In genomic region chr2:25856377-25856776, GRCh38 we compare ENCODE assay signal across 15 cellular contexts. TPM values are rescaled to one million over a fixed set of nuclear protein-coding genes. Genes with fewer than 3 reads are reported as not detected.
DNase-seq lines count a peak whose midpoint lies in the region; ATAC-seq, FAIRE-seq and TF ChIP-seq lines count a peak whose summit lies in the region.
"Had no signal": no experiment of that assay in that cellular context is flagged by ENCODE, and none has a peak within 500 bp of the region (broad histone marks: within the 10 kb centered on the region; RNA-seq: fewer than 3 reads in every experiment).

No MANE protein-coding gene starts in this region.

- peaks cover 4% of the 10 kb centered on the region; the same call in 1 of the 2 replicates for H3K36me3 ChIP-seq in DOHH2 (ENCODE audit: control insufficient read depth, low read length)
- no peaks in the 10 kb centered on the region for H3K36me3 ChIP-seq in H7 (replicated peaks; ENCODE audit: control insufficient read depth, insufficient read depth, low read length)
- peaks cover 6% of the 10 kb centered on the region; the same call in 1 of the 3 replicates for H3K36me3 ChIP-seq in K562 (ENCODE audit: control insufficient read depth, insufficient read depth, low read length)
- H3K36me3 ChIP-seq in mesendoderm (ENCODE audit: control insufficient read depth, insufficient read depth, low read length) = no peaks in the 10 kb centered on the region
- H3K36me3 ChIP-seq in GM23248 (ENCODE audit: low read depth) = no peaks in the 10 kb centered on the region
- peaks cover 0 to 4% of the 10 kb centered on the region in 2 experiments for H3K36me3 ChIP-seq in trophoblast cell (ENCODE audit: control insufficient read depth in 1 of 2, insufficient read depth in 2 of 2, low read length in 2 of 2)

- no peak overlapping the region for H2BK12ac ChIP-seq in trophoblast cell (ENCODE audit: low read length)

- H3K4me3 ChIP-seq in DOHH2 (ENCODE audit: low read length) (no peak overlapping the region), H7 (ENCODE audit: insufficient read depth, low read depth, low read length) (no peak overlapping the region), K562 (no peak overlapping the region), mesendoderm (ENCODE audit: low read length) (no peak overlapping the region), GM23248 (no peak overlapping the region), trophoblast cell (ENCODE audit: low read depth, low read length) (no peak overlapping the region)

- no peak for ATAC-seq in K562

- H4K20me1 ChIP-seq in DOHH2 (ENCODE audit: control insufficient read depth, insufficient read depth, low read depth, low read length) (peaks cover 26% of the 10 kb centered on the region), K562 (replicated peaks; ENCODE audit: control insufficient read depth, insufficient read depth, low read length) (no peaks in the 10 kb centered on the region), GM23248 (ENCODE audit: insufficient read depth) (peaks cover 6% of the 10 kb centered on the region; the same call in 1 of the 2 replicates)

- no peaks in the 10 kb centered on the region for H3K27me3 ChIP-seq in DOHH2 (ENCODE audit: control insufficient read depth, low read length)
- H3K27me3 ChIP-seq in H7 (ENCODE audit: control insufficient read depth, insufficient read depth, low read length) = no peaks in the 10 kb centered on the region
- H3K27me3 ChIP-seq in K562 (ENCODE audit: control insufficient read depth in 2 of 2, insufficient read depth in 2 of 2, low read length in 2 of 2) = no peaks in the 10 kb centered on the region
- H3K27me3 ChIP-seq in mesendoderm (ENCODE audit: insufficient read depth, low read length, poor library complexity) = no peaks in the 10 kb centered on the region
- no peaks in the 10 kb centered on the region for H3K27me3 ChIP-seq in GM23248 (replicated peaks; ENCODE audit: insufficient read depth)
- H3K27me3 ChIP-seq in trophoblast cell (ENCODE audit: insufficient read depth, low read length) = no peaks in the 10 kb centered on the region

- no peak overlapping the region for H3K18ac ChIP-seq in mesendoderm (ENCODE audit: low read length)
- H3K18ac ChIP-seq in trophoblast cell (ENCODE audit: low read length) = no peak overlapping the region

- H3K9ac ChIP-seq in K562 (ENCODE audit: insufficient read depth in 1 of 2, low read depth in 2 of 2, low read length in 2 of 2) (peak overlapping the region in 1 of 2 experiments; percentile 62; a peak in 1 of 4 replicates), mesendoderm (ENCODE audit: low read length) (no peak overlapping the region), GM23248 (no peak overlapping the region), trophoblast cell (ENCODE audit: low read length) (no peak overlapping the region)

- TF ChIP-seq CTCF in DOHH2 (IDR thresholded peaks at IDR 0.05; ENCODE audit: low read depth, low read length, poor library complexity, severe bottlenecking) = peak; percentile 37
- TF ChIP-seq CTCF in K562 (IDR thresholded peaks at IDR 0.05 in 2 of 3, conservative IDR thresholded peaks at IDR 0.05 in 1 of 3; ENCODE audit: insufficient read depth in 2 of 3, low read depth in 1 of 3, low read length in 3 of 3) = peak in 2 of 3 experiments; percentile 18 to 38; a peak in 2 of 6 replicates

- H4K91ac ChIP-seq in trophoblast cell (ENCODE audit: low read depth, low read length) = no peak overlapping the region

- intact Hi-C loops in K562 (cut with micrococcal nuclease) = no loop called here

- H3K14ac ChIP-seq in trophoblast cell (ENCODE audit: low read length) = no peak overlapping the region

- H3K4ac ChIP-seq in mesendoderm (ENCODE audit: low read depth, low read length) (no peak overlapping the region), trophoblast cell (ENCODE audit: low read depth, low read length) (no peak overlapping the region)

- H2BK15ac ChIP-seq in mesendoderm (replicated peaks; ENCODE audit: low read depth) = no peak overlapping the region

- no peaks in the 10 kb centered on the region for H3K9me3 ChIP-seq in DOHH2 (ENCODE audit: control insufficient read depth, insufficient read depth, low read length)
- H3K9me3 ChIP-seq in K562 (replicated peaks; ENCODE audit: control insufficient read depth, insufficient read depth, low read depth, low read length) = no peaks in the 10 kb centered on the region
- no peaks in the 10 kb centered on the region for H3K9me3 ChIP-seq in GM23248 (ENCODE audit: low read depth)
- no peaks in the 10 kb centered on the region for H3K9me3 ChIP-seq in trophoblast cell (ENCODE audit: insufficient read depth, low read depth, low read length)

- FAIRE-seq in K562 (lab: Jason Lieb, UNC) = no peak

- H3F3A ChIP-seq in DOHH2 (ENCODE audit: control insufficient read depth, insufficient read depth) (peaks cover 23% of the 10 kb centered on the region), GM23248 (ENCODE audit: insufficient read depth) (peaks cover 21% of the 10 kb centered on the region)

- POLR2A ChIA-PET in K562 (lab: Yijun Ruan, JAX) = interaction anchor here (2.5 kb wide), 2 partner anchors 16 to 18 kb away, joined by 5 to 10 read pairs; no protein-coding TSS in a partner anchor

- in situ Hi-C loops in K562 (cut with MboI) = no loop called here
- in situ Hi-C loops in GM23248 (cut with MboI) = no loop called here

- H4K5ac ChIP-seq in mesendoderm (ENCODE audit: low read length) = no peak overlapping the region

- 94% methylated on average over 9 of the region's 9 CpGs for WGBS in K562 (ENCODE audit: insufficient coverage, low coverage, missing lambda C conversion rate)
- no CpG with 5 or more reads among the region's 9 CpGs for WGBS in mesendoderm (ENCODE audit: extremely low coverage, insufficient coverage, low lambda C conversion rate)
- WGBS in GM23248 (ENCODE audit: low coverage in 1 of 2, low lambda C conversion rate in 2 of 2, missing lambda C conversion rate in 2 of 2), 2 experiments = 93 to 95% methylated on average over 9 of the region's 9 CpGs
- WGBS in trophoblast cell (ENCODE audit: extremely low coverage, insufficient coverage, insufficient read length) = no CpG with 5 or more reads among the region's 9 CpGs

- TF ChIP-seq POLR2A in K562 (conservative IDR thresholded peaks at IDR 0.05) = no peak

- CTCF ChIA-PET in K562 (lab: Yijun Ruan, JAX; ENCODE audit: low intra/inter-chr PET ratio) = interaction anchor here (0.6 kb wide), 1 partner anchor 24 kb away, joined by 3 read pairs; no protein-coding TSS in a partner anchor

- no peak overlapping the region for H3K23ac ChIP-seq in mesendoderm (ENCODE audit: low read length)
- no peak overlapping the region for H3K23ac ChIP-seq in trophoblast cell (ENCODE audit: low read length)

- no peak overlapping the region for H4K12ac ChIP-seq in trophoblast cell (ENCODE audit: low read depth, low read length)

- H2AK5ac ChIP-seq in mesendoderm (ENCODE audit: low read length) (no peak overlapping the region), trophoblast cell (ENCODE audit: low read length) (no peak overlapping the region)

- H3K4me1 ChIP-seq in DOHH2 (ENCODE audit: control insufficient read depth, low read length) (peaks cover 31% of the 10 kb centered on the region), K562 (replicated peaks in 1 of 2; ENCODE audit: control insufficient read depth in 2 of 2, insufficient read depth in 2 of 2, low read length in 2 of 2) (peaks cover 17 to 22% of the 10 kb centered on the region in 2 experiments), mesendoderm (ENCODE audit: control insufficient read depth, low read depth, low read length) (no peaks in the 10 kb centered on the region), GM23248 (ENCODE audit: insufficient read depth) (peaks cover 10% of the 10 kb centered on the region), trophoblast cell (ENCODE audit: control insufficient read depth in 1 of 2, insufficient read depth in 2 of 2, low read length in 2 of 2) (no peaks in the 10 kb centered on the region)

- H3K79me1 ChIP-seq in mesendoderm (ENCODE audit: low read length) (peaks cover 14% of the 10 kb centered on the region), trophoblast cell (ENCODE audit: low read length) (no peaks in the 10 kb centered on the region)

- H3K56ac ChIP-seq in mesendoderm (ENCODE audit: low read length) = no peak overlapping the region

- H3K4me2 ChIP-seq in DOHH2 (ENCODE audit: low read length) = no peak overlapping the region
- no peak overlapping the region for H3K4me2 ChIP-seq in K562 (ENCODE audit: insufficient read depth, low read length)
- no peak overlapping the region for H3K4me2 ChIP-seq in mesendoderm (ENCODE audit: low read length)
- no peak overlapping the region for H3K4me2 ChIP-seq in GM23248 (ENCODE audit: unreplicated experiment)
- H3K4me2 ChIP-seq in trophoblast cell (ENCODE audit: low read length) = no peak overlapping the region

- no peak overlapping the region for H2AFZ ChIP-seq in K562 (ENCODE audit: low read depth, low read length)
- no peak overlapping the region for H2AFZ ChIP-seq in GM23248
- H2AFZ ChIP-seq in trophoblast cell (ENCODE audit: insufficient read depth, low read length, poor library complexity) = no peak overlapping the region

- no peaks in the 10 kb centered on the region for H3K9me1 ChIP-seq in K562 (ENCODE audit: control insufficient read depth, insufficient read depth, low read length)

- no peak overlapping the region for H2BK5ac ChIP-seq in mesendoderm (ENCODE audit: low read length)
- no peak overlapping the region for H2BK5ac ChIP-seq in trophoblast cell (ENCODE audit: low read depth, low read length, poor library complexity)

- no peak overlapping the region for H2BK120ac ChIP-seq in mesendoderm (ENCODE audit: low read depth, low read length)
- no peak overlapping the region for H2BK120ac ChIP-seq in trophoblast cell (ENCODE audit: insufficient read depth, low read length, poor library complexity)

- TF ChIP-seq EP300 in K562 (IDR thresholded peaks at IDR 0.05; ENCODE audit: low read length) = no peak

- TF ChIP-seq RAD21 in K562 (CRISPR knock-in tag; conservative IDR thresholded peaks at IDR 0.05 in 1 of 2, IDR thresholded peaks at IDR 0.05 in 1 of 2) = no peak

- no peaks in the 10 kb centered on the region for H3K9me2 ChIP-seq in DOHH2 (replicated peaks; ENCODE audit: control insufficient read depth, low read length)
- H3K9me2 ChIP-seq in GM23248 (ENCODE audit: insufficient read depth) = no peaks in the 10 kb centered on the region

- peak; percentile 44 for DNase-seq in H7
- DNase-seq in K562 (ENCODE audit: extremely low read depth in 1 of 4, low spot score in 3 of 4) = peak in 1 of 4 experiments; percentile 23
- peak; percentile 52 for DNase-seq in mesendoderm
- DNase-seq in GM23248 = no peak
- DNase-seq in trophoblast cell = no peak
- no peak for DNase-seq in NCI-H2081 (lab: John Stamatoyannopoulos, UW)
- DNase-seq: ACHN; CD4-positive, alpha-beta memory T cell; DMS79; GF-D8; NCI-H1092 treated with DMSO at 0.1 percent for 48 hours; NCI-H1694; NCI-H748 treated with DMSO at 0.1 percent for 48 hours; SIG-M5 had no signal

- H3K27ac ChIP-seq in DOHH2 (ENCODE audit: low read depth, low read length) (no peak overlapping the region), K562 (ENCODE audit: extremely low read depth, low read depth, low read length) (no peak overlapping the region), mesendoderm (ENCODE audit: low read depth, low read length) (no peak overlapping the region), GM23248 (no peak overlapping the region), trophoblast cell (ENCODE audit: low read depth, low read length) (no peak overlapping the region)

- no peak overlapping the region for H4K8ac ChIP-seq in mesendoderm (ENCODE audit: low read depth, low read length)
- H4K8ac ChIP-seq in trophoblast cell (ENCODE audit: low read depth, low read length) = no peak overlapping the region

- H3K79me2 ChIP-seq in DOHH2 (ENCODE audit: control insufficient read depth, low read length) (peaks cover 90% of the 10 kb centered on the region), K562 (ENCODE audit: control insufficient read depth, insufficient read depth, low read length) (peaks cover 89% of the 10 kb centered on the region), mesendoderm (ENCODE audit: control insufficient read depth, insufficient read depth, low read length) (peaks cover 22% of the 10 kb centered on the region), GM23248 (ENCODE audit: insufficient read depth) (peaks cover 89% of the 10 kb centered on the region), trophoblast cell (ENCODE audit: control insufficient read depth, insufficient read depth, low read length, poor library complexity) (peaks cover 4% of the 10 kb centered on the region)

- BruUV-seq in K562 (replicated peaks; lab: Mats Ljungman, UMichigan) = no TSS peak

RNA-seq across cellular contexts. Expression of gene ASXL2, which starts 21.9 kb away (rescaled TPM):
- 9.4 and 10.0 TPM in 2 replicates for total RNA-seq in H7 (2014; rRNA removed; shearing (Covaris generic))
- 17.1 and 54.2 TPM in 2 replicates for total RNA-seq in K562 (2011; cell fraction: chromatin; rRNA removed; ENCODE audit: low replicate concordance)
- 6.3 and 9.7 TPM in 2 replicates for total RNA-seq in K562 (2011; cell fraction: nucleolus; rRNA removed)
- 13.3 and 22.9 TPM in 2 replicates for total RNA-seq in K562 (2011; cell fraction: nucleoplasm; rRNA removed)
- total RNA-seq in K562 (2014; rRNA removed) = 7.4 and 9.8 TPM in 2 replicates
- total RNA-seq in K562 (2014; rRNA removed; fragmentation: Illumina TruSeq; extraction: Trizol) = 9.0 and 9.7 TPM in 2 replicates
- total RNA-seq in K562 (2015; rRNA removed; fragmentation: Illumina TruSeq; extraction: Trizol) = 8.6 and 9.1 TPM in 2 replicates
- total RNA-seq in K562 (2021) = 23.3 and 25.9 TPM in 2 replicates
- polyA plus RNA-seq in K562 (2011; rRNA removed) = 14.9 and 17.0 TPM in 2 replicates
- polyA plus RNA-seq in K562 (2011; cell fraction: cytosol; rRNA removed) = 7.3 and 9.0 TPM in 2 replicates
- 12.3 and 15.5 TPM in 2 replicates for polyA plus RNA-seq in K562 (2011; cell fraction: nucleus; rRNA removed)
- polyA plus RNA-seq in K562 (2012) = 10.6 and 11.4 TPM in 2 replicates
- 15.5 and 17.4 TPM in 2 replicates for polyA plus RNA-seq in K562 (2014; fragmentation: Illumina TruSeq; extraction: Trizol)
- polyA plus RNA-seq in K562 (2014; fragmentation: Nextera tagmentation; extraction: Ambion mirVana) = 1 to 10 TPM; 2.2 to 2.5 TPM
- polyA plus RNA-seq in K562 (2014; rRNA removed) = 8.8 and 9.5 TPM in 2 replicates
- 33.8 and 34.9 TPM in 2 replicates for polyA minus RNA-seq in K562 (2011; rRNA and poly(A)+ RNA removed)
- 13.4 and 14.1 TPM in 2 replicates for polyA minus RNA-seq in K562 (2011; cell fraction: cytosol; rRNA and poly(A)+ RNA removed)
- 9.0 and 14.2 TPM in 2 replicates for polyA minus RNA-seq in K562 (2011; cell fraction: nucleus; rRNA and poly(A)+ RNA removed)
- polyA plus RNA-seq in mesendoderm (2013, experiment 1 of 2) = 13.8 TPM
- 14.1 TPM for polyA plus RNA-seq in mesendoderm (2013, experiment 2 of 2)
- 7.0 and 9.5 TPM in 2 replicates for total RNA-seq in GM23248 (2014; rRNA removed; shearing (Covaris generic))
- 4.5 and 4.9 TPM in 2 replicates for polyA plus RNA-seq in GM23248 (2016; fragmentation: Nextera tagmentation; extraction: Ambion mirVana)
- 12.0 and 12.4 TPM in 2 replicates for polyA plus RNA-seq in trophoblast cell (2013)

Comparison
In these comparisons a context has a peak if more than half of its experiments do, and no peak if none do; other contexts are left out.
1. DNase-seq: peak in H7 (single experiment) and mesendoderm (single experiment); none in GM23248 (single experiment), trophoblast cell (0 of 2) and NCI-H2081 (0 of 2).